ENCODE assay signal across 2 cellular contexts in the genomic region with DNA sequence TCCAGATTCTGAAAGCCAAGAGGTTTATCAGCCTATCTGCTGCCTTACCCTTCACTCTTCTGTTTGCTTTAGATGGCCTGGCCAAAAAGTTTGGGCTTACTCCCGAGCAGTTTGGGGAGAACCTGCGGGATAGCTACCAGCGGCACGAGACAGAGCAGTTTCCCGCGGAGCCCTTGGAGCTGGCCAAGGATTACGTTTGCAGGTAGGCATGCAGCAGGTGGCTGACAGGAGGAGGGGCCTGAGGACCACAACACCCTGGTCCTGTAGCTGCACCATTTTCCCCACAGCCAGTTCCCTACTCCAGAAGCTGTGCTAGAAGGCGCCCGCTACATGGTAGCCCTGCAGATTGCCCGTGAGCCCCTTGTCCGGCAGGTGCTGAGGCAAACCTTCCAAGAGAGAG.
TF ChIP-seq lines count a peak whose summit lies in the region.

No MANE protein-coding gene starts in this region.

TF ChIP-seq in HCT116, 20 proteins besides CTCF, POLR2A, EP300 and RAD21:
- TF ChIP-seq SP1 (IDR thresholded peaks at IDR 0.05; ENCODE audit: low read depth): no peak
TF ChIP-seq in HCT116: peak in this region for 0.

TF ChIP-seq in Ishikawa, 13 proteins besides CTCF, POLR2A, EP300 and RAD21:
- TF ChIP-seq TEAD4 (IDR thresholded peaks at IDR 0.05) (peak; percentile 53), EGR1 (IDR thresholded peaks at IDR 0.05) (no peak), CEBPB (IDR thresholded peaks at IDR 0.05) (no peak), TAF1 (IDR thresholded peaks at IDR 0.05; ENCODE audit: low read depth) (no peak), FOXM1 (IDR thresholded peaks at IDR 0.05; ENCODE audit: borderline replicate concordance, low read depth) (no peak), YY1 (IDR thresholded peaks at IDR 0.05; ENCODE audit: low read depth) (no peak), NFIC (IDR thresholded peaks at IDR 0.05) (peak; percentile 64), ZBTB7A (IDR thresholded peaks at IDR 0.05; ENCODE audit: low read depth) (no peak)
- TF ChIP-seq, protein P1, sequence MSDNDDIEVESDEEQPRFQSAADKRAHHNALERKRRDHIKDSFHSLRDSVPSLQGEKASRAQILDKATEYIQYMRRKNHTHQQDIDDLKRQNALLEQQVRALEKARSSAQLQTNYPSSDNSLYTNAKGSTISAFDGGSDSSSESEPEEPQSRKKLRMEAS (IDR thresholded peaks at IDR 0.05): peak; percentile 29; the same call in 1 of the 2 replicates
- TF ChIP-seq, protein P2, sequence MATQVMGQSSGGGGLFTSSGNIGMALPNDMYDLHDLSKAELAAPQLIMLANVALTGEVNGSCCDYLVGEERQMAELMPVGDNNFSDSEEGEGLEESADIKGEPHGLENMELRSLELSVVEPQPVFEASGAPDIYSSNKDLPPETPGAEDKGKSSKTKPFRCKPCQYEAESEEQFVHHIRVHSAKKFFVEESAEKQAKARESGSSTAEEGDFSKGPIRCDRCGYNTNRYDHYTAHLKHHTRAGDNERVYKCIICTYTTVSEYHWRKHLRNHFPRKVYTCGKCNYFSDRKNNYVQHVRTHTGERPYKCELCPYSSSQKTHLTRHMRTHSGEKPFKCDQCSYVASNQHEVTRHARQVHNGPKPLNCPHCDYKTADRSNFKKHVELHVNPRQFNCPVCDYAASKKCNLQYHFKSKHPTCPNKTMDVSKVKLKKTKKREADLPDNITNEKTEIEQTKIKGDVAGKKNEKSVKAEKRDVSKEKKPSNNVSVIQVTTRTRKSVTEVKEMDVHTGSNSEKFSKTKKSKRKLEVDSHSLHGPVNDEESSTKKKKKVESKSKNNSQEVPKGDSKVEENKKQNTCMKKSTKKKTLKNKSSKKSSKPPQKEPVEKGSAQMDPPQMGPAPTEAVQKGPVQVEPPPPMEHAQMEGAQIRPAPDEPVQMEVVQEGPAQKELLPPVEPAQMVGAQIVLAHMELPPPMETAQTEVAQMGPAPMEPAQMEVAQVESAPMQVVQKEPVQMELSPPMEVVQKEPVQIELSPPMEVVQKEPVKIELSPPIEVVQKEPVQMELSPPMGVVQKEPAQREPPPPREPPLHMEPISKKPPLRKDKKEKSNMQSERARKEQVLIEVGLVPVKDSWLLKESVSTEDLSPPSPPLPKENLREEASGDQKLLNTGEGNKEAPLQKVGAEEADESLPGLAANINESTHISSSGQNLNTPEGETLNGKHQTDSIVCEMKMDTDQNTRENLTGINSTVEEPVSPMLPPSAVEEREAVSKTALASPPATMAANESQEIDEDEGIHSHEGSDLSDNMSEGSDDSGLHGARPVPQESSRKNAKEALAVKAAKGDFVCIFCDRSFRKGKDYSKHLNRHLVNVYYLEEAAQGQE (IDR thresholded peaks at IDR 0.05; ENCODE audit: low read depth): no peak
